31 cellular contexts compared by ENCODE assay signal in the genomic region with DNA sequence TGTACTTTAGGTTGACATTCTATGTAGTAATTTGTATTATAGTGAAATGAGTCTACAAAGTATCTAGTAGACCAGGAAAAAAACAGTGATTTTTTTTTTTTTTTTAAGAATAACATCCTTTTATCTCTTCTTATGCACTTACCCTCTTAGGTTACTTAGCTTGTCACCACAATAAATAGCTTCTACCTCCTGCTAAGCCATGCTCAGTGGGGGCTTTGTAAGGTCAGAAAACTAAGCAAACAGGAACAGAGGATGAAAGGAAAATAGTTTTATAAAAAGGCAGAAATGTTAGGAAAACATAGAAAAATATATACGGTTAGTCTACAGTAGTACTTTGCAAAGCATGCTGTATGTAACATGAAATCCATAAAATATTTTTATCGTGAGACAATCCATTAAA.
"Had no signal": no experiment of that assay in that cellular context is flagged by ENCODE, and none has a peak within 500 bp of the region (broad histone marks: within the 10 kb centered on the region; RNA-seq: fewer than 3 reads in every experiment).

No MANE protein-coding gene starts in this region.

- H3K4me1 ChIP-seq: esophagus muscularis mucosa, foreskin keratinocyte, gastroesophageal sphincter, heart right ventricle, lower lobe of right lung, psoas muscle, sigmoid colon, spleen, tibial nerve, upper lobe of left lung, uterus had no signal

- H3K4me3 ChIP-seq: esophagus muscularis mucosa, gastroesophageal sphincter, heart right ventricle, lower lobe of right lung, ovary, psoas muscle, sigmoid colon, spleen, thoracic aorta, tibial nerve, upper lobe of left lung, uterus had no signal

- H3K9me3 Mint-ChIP-seq: mesothelial cell of epicardium; nephron; stimulated activated naive B cell treated with anti-CD40 and anti-IgM and Interleukin-4, amounts not matched to agents 10 μg/mL and 1 μg/mL and 100 μg/mL, for 72 hours; stimulated activated naive CD8-positive, alpha-beta T cell treated with anti-CD3 and anti-CD28 coated beads, Interleukin-15, Interleukin-2, amounts not matched to agents 100 ng/mL and 50 ng/mL, for 24 hours had no signal

- H3K36me3 ChIP-seq: esophagus muscularis mucosa, gastroesophageal sphincter, heart right ventricle, lower lobe of right lung, ovary, sigmoid colon, spleen, thoracic aorta, tibial nerve, upper lobe of left lung, uterus had no signal

- H3K4me1 Mint-ChIP-seq: mesothelial cell of epicardium; naive thymus-derived CD4-positive, alpha-beta T cell; nephron; stimulated activated naive B cell treated with anti-CD40 and anti-IgM and Interleukin-4, amounts not matched to agents 10 μg/mL and 1 μg/mL and 100 μg/mL, for 72 hours had no signal

- H3K9me3 ChIP-seq: esophagus muscularis mucosa, gastroesophageal sphincter, heart right ventricle, lower lobe of right lung, ovary, psoas muscle, sigmoid colon, spleen, thoracic aorta, tibial nerve, upper lobe of left lung, uterus had no signal

- H3K27me3 ChIP-seq: esophagus muscularis mucosa, foreskin keratinocyte, gastroesophageal sphincter, heart right ventricle, ovary, sigmoid colon, spleen, tibial nerve, upper lobe of left lung, uterus had no signal

- H3K27ac ChIP-seq: esophagus muscularis mucosa, foreskin keratinocyte, gastroesophageal sphincter, heart right ventricle, lower lobe of right lung, ovary, psoas muscle, sigmoid colon, spleen, thoracic aorta, tibial nerve, upper lobe of left lung, uterus had no signal

- DNase-seq: cerebellar nuclear complex; effector CD8-positive, alpha-beta T cell; foreskin keratinocyte; glutamatergic neuron; heart right ventricle; hippocampal formation; islet precursor cell; kidney glomerular epithelial cell; left colon; left ventricle myocardium superior; lower lobe of right lung; naive thymus-derived CD4-positive, alpha-beta T cell; occipital lobe; ovary; posterior cingulate gyrus; psoas muscle; right cardiac atrium; sigmoid colon; spleen; stimulated activated CD4-positive, alpha-beta T cell treated with anti-CD3 and anti-CD28 coated beads, Interleukin-2, amount 100 ng/mL, for 48 hours; stimulated activated naive B cell treated with anti-CD40 and anti-IgM and Interleukin-4, amounts not matched to agents 10 μg/mL and 1 μg/mL and 100 μg/mL, for 72 hours; upper lobe of left lung; uterus had no signal

- H3K27me3 Mint-ChIP-seq: dendritic cell treated with granulocyte-macrophage colony-stimulating factor and Interleukin-4, amounts not matched to agents 40 ng/mL and 50 ng/mL, for 4 days; naive thymus-derived CD4-positive, alpha-beta T cell; stimulated activated naive B cell treated with anti-CD40 and anti-IgM and Interleukin-4, amounts not matched to agents 10 μg/mL and 1 μg/mL and 100 μg/mL, for 72 hours; stimulated activated naive CD8-positive, alpha-beta T cell treated with anti-CD3 and anti-CD28 coated beads, Interleukin-15, Interleukin-2, amounts not matched to agents 100 ng/mL and 50 ng/mL, for 24 hours had no signal

- ATAC-seq: foreskin keratinocyte; gastroesophageal sphincter; heart right ventricle; left colon; left ventricle myocardium superior; lower lobe of right lung; naive thymus-derived CD4-positive, alpha-beta T cell; psoas muscle; right cardiac atrium; stimulated activated naive B cell treated with anti-CD40 and anti-IgM and Interleukin-4, amounts not matched to agents 10 μg/mL and 1 μg/mL and 100 μg/mL, for 72 hours had no signal

- H3K27ac Mint-ChIP-seq: dendritic cell treated with granulocyte-macrophage colony-stimulating factor and Interleukin-4, amounts not matched to agents 40 ng/mL and 50 ng/mL, for 4 days; mesothelial cell of epicardium; naive thymus-derived CD4-positive, alpha-beta T cell; nephron; stimulated activated naive B cell treated with anti-CD40 and anti-IgM and Interleukin-4, amounts not matched to agents 10 μg/mL and 1 μg/mL and 100 μg/mL, for 72 hours; stimulated activated naive CD8-positive, alpha-beta T cell treated with anti-CD3 and anti-CD28 coated beads, Interleukin-15, Interleukin-2, amounts not matched to agents 100 ng/mL and 50 ng/mL, for 24 hours had no signal

- H3K4me3 Mint-ChIP-seq: dendritic cell treated with granulocyte-macrophage colony-stimulating factor and Interleukin-4, amounts not matched to agents 40 ng/mL and 50 ng/mL, for 4 days; mesothelial cell of epicardium; naive thymus-derived CD4-positive, alpha-beta T cell; nephron; stimulated activated naive B cell treated with anti-CD40 and anti-IgM and Interleukin-4, amounts not matched to agents 10 μg/mL and 1 μg/mL and 100 μg/mL, for 72 hours; stimulated activated naive CD8-positive, alpha-beta T cell treated with anti-CD3 and anti-CD28 coated beads, Interleukin-15, Interleukin-2, amounts not matched to agents 100 ng/mL and 50 ng/mL, for 24 hours had no signal

- H3K36me3 Mint-ChIP-seq: mesothelial cell of epicardium; naive thymus-derived CD4-positive, alpha-beta T cell; stimulated activated naive B cell treated with anti-CD40 and anti-IgM and Interleukin-4, amounts not matched to agents 10 μg/mL and 1 μg/mL and 100 μg/mL, for 72 hours had no signal
